In the genomic region with DNA sequence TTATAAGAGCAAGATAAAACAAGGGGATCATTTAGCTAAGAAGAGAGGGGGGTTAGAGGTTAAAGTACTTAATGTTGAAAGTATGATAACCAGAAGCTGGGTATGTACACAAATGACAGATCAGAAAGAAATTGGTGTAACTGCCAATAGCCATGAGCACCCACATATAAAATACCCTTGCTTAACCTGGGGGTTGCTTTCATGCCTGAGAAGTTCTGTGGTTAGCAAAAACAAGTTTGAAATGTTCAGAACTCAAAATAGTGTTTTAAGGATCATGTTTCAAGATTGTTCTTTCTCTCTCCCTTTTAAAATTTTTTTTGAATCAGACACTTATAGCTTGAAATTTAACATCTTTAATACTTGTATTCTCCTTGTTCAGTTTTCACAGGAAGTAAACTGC, we compare ENCODE assay signal across 15 cellular contexts.
"Had no signal": no experiment of that assay in that cellular context is flagged by ENCODE, and none has a peak within 500 bp of the region (broad histone marks: within the 10 kb centered on the region; RNA-seq: fewer than 3 reads in every experiment).

No MANE protein-coding gene starts in this region.

- H3K4me3 ChIP-seq: adrenal gland, heart left ventricle, left ventricle myocardium inferior, skin epidermis, tibial nerve, vagina had no signal

- DNase-seq: activated CD4-positive, alpha-beta T cell treated with anti-CD3 and anti-CD28 coated beads, Interleukin-2, amount 10 ng/mL, durations not matched to agents 7 days and 5 days; activated CD4-positive, CD25-positive, alpha-beta regulatory T cell; activated CD8-positive, alpha-beta memory T cell treated with anti-CD3 and anti-CD28 coated beads for 24 hours; activated naive CD4-positive, alpha-beta T cell treated with anti-CD3 and anti-CD28 coated beads, Interleukin-2, amount 10 ng/mL, durations not matched to agents 7 days and 5 days; activated T-cell treated with anti-CD3 and anti-CD28 coated beads for 4 hours; adrenal gland; foreskin keratinocyte; heart left ventricle; islet precursor cell; left ventricle myocardium inferior had no signal

- ATAC-seq: activated T-helper 17 cell treated with anti-CD3 and anti-CD28 coated beads, Interleukin-2, amount 50 U/mL, for 72 hours; foreskin keratinocyte; heart left ventricle; stimulated activated memory B cell treated with anti-CD40 and anti-IgM and Interleukin-4, amounts not matched to agents 10 μg/mL and 1 μg/mL and 100 μg/mL, for 72 hours had no signal
